Comparison of ENCODE assay signal across 12 cellular contexts in genomic region chr18:9916814-9917213, GRCh38. TPM values are rescaled to one million over a fixed set of nuclear protein-coding genes. Genes with fewer than 3 reads are reported as not detected.
DNase-seq lines count a peak whose midpoint lies in the region; ATAC-seq and TF ChIP-seq lines count a peak whose summit lies in the region.
"Had no signal": no experiment of that assay in that cellular context is flagged by ENCODE, and none has a peak within 500 bp of the region (broad histone marks: within the 10 kb centered on the region; RNA-seq: fewer than 3 reads in every experiment).

No MANE protein-coding gene starts in this region.

- H2AFZ ChIP-seq in MM.1S (ENCODE audit: low read length) (no peak overlapping the region), neural cell (ENCODE audit: low read depth, low read length) (no peak overlapping the region)

- H3K9ac ChIP-seq in MM.1S (ENCODE audit: low read length) (no peak overlapping the region), neural cell (ENCODE audit: low read length) (no peak overlapping the region)

- H3K27me3 Mint-ChIP-seq in CD4-positive, alpha-beta T cell, result no peaks in the 10 kb centered on the region

- intact Hi-C loops in CD4-positive, alpha-beta T cell (cut with DNase I, micrococcal nuclease), result loop anchor here (2.0 to 10.0 kb wide), 5 partner anchors 16 to 1302 kb away; partner anchors contain the start of genes NDUFV2 (in 2 of the 2) and PPP4R1 (in 1 of the 2)

- no peak for TF ChIP-seq RAD21 in neural cell (conservative IDR thresholded peaks at IDR 0.05)

- H3K36me3 ChIP-seq in MM.1S (replicated peaks; ENCODE audit: insufficient read depth, low read length), result no peaks in the 10 kb centered on the region
- no peaks in the 10 kb centered on the region for H3K36me3 ChIP-seq in neural cell (ENCODE audit: insufficient read depth, low read length)

- no peaks in the 10 kb centered on the region for H3K9me2 ChIP-seq in MM.1S (replicated peaks; ENCODE audit: insufficient read depth, low read length)
- H3K9me2 ChIP-seq in neural cell (ENCODE audit: insufficient read depth, low read length), result no peaks in the 10 kb centered on the region

- H3K79me2 ChIP-seq in MM.1S (ENCODE audit: low read length) (peaks cover 77% of the 10 kb centered on the region), neural cell (replicated peaks; ENCODE audit: insufficient read depth, low read length) (peaks cover 71% of the 10 kb centered on the region)

- H3K27ac ChIP-seq in CD4-positive, alpha-beta T cell (ENCODE audit: low read depth, low read length), result no peak overlapping the region
- H3K27ac ChIP-seq in MM.1S (ENCODE audit: low read length), result no peak overlapping the region
- H3K27ac ChIP-seq in coronary artery, result peak overlapping the region; percentile 73 to 99
- H3K27ac ChIP-seq in neural cell (ENCODE audit: low read length), result no peak overlapping the region

- H3K4me2 ChIP-seq in MM.1S (ENCODE audit: low read depth, low read length) (peak overlapping the region; percentile 72; the same call in 1 of the 2 replicates), neural cell (ENCODE audit: low read length) (peak overlapping the region; percentile 98)

- peaks cover 31% of the 10 kb centered on the region for H3K4me1 Mint-ChIP-seq in CD4-positive, alpha-beta T cell (ENCODE audit: low read depth)

- peaks cover 33% of the 10 kb centered on the region for H3K4me1 ChIP-seq in MM.1S (ENCODE audit: low read length)

- TF ChIP-seq CTCF in CD4-positive, alpha-beta T cell (IDR thresholded peaks at IDR 0.05), result no peak
- no peak for TF ChIP-seq CTCF in MM.1S (IDR thresholded peaks at IDR 0.05; ENCODE audit: low read length)
- TF ChIP-seq CTCF in coronary artery (IDR thresholded peaks at IDR 0.05), result no peak
- no peak for TF ChIP-seq CTCF in neural cell (IDR thresholded peaks at IDR 0.05; ENCODE audit: poor library complexity, severe bottlenecking)

- no peak overlapping the region for H3K4me3 ChIP-seq in MM.1S (ENCODE audit: low read length)
- H3K4me3 ChIP-seq in coronary artery, result peak overlapping the region; percentile 88
- H3K4me3 ChIP-seq in neural cell (ENCODE audit: low read length), result peak overlapping the region; percentile 91
- H3K4me3 ChIP-seq: lung had no signal

- POLR2A ChIA-PET in CD4-positive, alpha-beta T cell (lab: Charles Lee), result no interaction called here

- H3K36me3 Mint-ChIP-seq in CD4-positive, alpha-beta T cell (ENCODE audit: low read depth), result peaks cover 10% of the 10 kb centered on the region

- TF ChIP-seq EP300 in neural cell (conservative IDR thresholded peaks at IDR 0.05; ENCODE audit: poor library complexity, severe bottlenecking), result no peak

- H3K9me3 ChIP-seq in CD4-positive, alpha-beta T cell (ENCODE audit: control insufficient read depth, low read length), result no peaks in the 10 kb centered on the region
- H3K9me3 ChIP-seq in MM.1S (replicated peaks; ENCODE audit: insufficient read depth, low read length), result no peaks in the 10 kb centered on the region
- H3K9me3 ChIP-seq in neural cell (ENCODE audit: low read length), result no peaks in the 10 kb centered on the region

- H4K20me1 ChIP-seq in MM.1S (ENCODE audit: insufficient read depth, low read length), result peaks cover 66% of the 10 kb centered on the region
- H4K20me1 ChIP-seq in neural cell (ENCODE audit: insufficient read depth), result peaks cover 37% of the 10 kb centered on the region

- H3K4me3 Mint-ChIP-seq in CD4-positive, alpha-beta T cell, result peak overlapping the region; percentile 95

- no peaks in the 10 kb centered on the region for H3K27me3 ChIP-seq in CD4-positive, alpha-beta T cell (ENCODE audit: control insufficient read depth, insufficient read depth, low read length)
- H3K27me3 ChIP-seq in MM.1S (replicated peaks; ENCODE audit: insufficient read depth, low read length) (no peaks in the 10 kb centered on the region), neural cell (ENCODE audit: insufficient read depth, low read depth, low read length) (no peaks in the 10 kb centered on the region)

- no peaks in the 10 kb centered on the region for H3K9me3 Mint-ChIP-seq in CD4-positive, alpha-beta T cell

- H3K27ac Mint-ChIP-seq in CD4-positive, alpha-beta T cell, result no peak overlapping the region

- no peak for ATAC-seq in CD4-positive, alpha-beta T cell (ENCODE audit: poor library complexity)
- no peak for ATAC-seq in HG03025 (IDR thresholded peaks at IDR 0.05; ENCODE audit: low FRiP score, unreplicated experiment)
- no peak for ATAC-seq in HG03378 (IDR thresholded peaks at IDR 0.05; ENCODE audit: unreplicated experiment)

- no peak for DNase-seq in CD4-positive, alpha-beta T cell
- DNase-seq in MM.1S (no peak), coronary artery (ENCODE audit: low spot score) (no peak), GM19240 (ENCODE audit: insufficient read length, low spot score) (no peak), foreskin melanocyte (no peak)
- DNase-seq: amygdala had no signal

- CTCF ChIA-PET in CD4-positive, alpha-beta T cell (lab: Charles Lee), result no interaction called here

- H3F3A ChIP-seq in MM.1S (ENCODE audit: insufficient read depth, low read length) (peaks cover 9% of the 10 kb centered on the region; the same call in 1 of the 2 replicates), neural cell (ENCODE audit: insufficient read depth, low read length, poor library complexity, severe bottlenecking) (no peaks in the 10 kb centered on the region)

TF ChIP-seq in neural cell, 6 proteins besides CTCF, POLR2A, EP300 and RAD21:
- TF ChIP-seq REST (IDR thresholded peaks at IDR 0.05; ENCODE audit: borderline replicate concordance) (no peak), MXI1 (conservative IDR thresholded peaks at IDR 0.05; ENCODE audit: poor library complexity, severe bottlenecking) (no peak), SMC3 (conservative IDR thresholded peaks at IDR 0.05; ENCODE audit: poor library complexity) (no peak), EZH2 (IDR thresholded peaks at IDR 0.05; ENCODE audit: borderline replicate concordance, insufficient read depth, low read length, poor library complexity, severe bottlenecking) (no peak), TAF1 (IDR thresholded peaks at IDR 0.05; ENCODE audit: low read depth) (no peak), POLR2AphosphoS5 (IDR thresholded peaks at IDR 0.05) (no peak)
TF ChIP-seq in neural cell: peak in this region for 0.

RNA-seq across cellular contexts. Expression of gene VAPA, which starts 3.0 kb away (rescaled TPM):
- 100 to 1,000 TPM; 162 to 177 TPM for total RNA-seq in CD4-positive, alpha-beta T cell
- 236 and 317 TPM in 2 replicates for polyA plus RNA-seq in neural cell
- 284 and 388 TPM in 2 replicates for polyA minus RNA-seq in neural cell

RNA-seq across cellular contexts. Expression of gene TXNDC2, which starts 31.0 kb away (rescaled TPM):
- not detected for total RNA-seq in CD4-positive, alpha-beta T cell
- polyA plus RNA-seq in neural cell, result 0.41 TPM in 1 of 2 replicates, not detected in the other
- polyA minus RNA-seq in neural cell, result not detected in 2 replicates
- total RNA-seq: skeletal muscle tissue had no signal
- polyA plus RNA-seq: H1 had no signal

Comparison
In these comparisons a context has a peak if more than half of its experiments do, and no peak if none do; other contexts are left out.
1. H3K27ac ChIP-seq: peak in coronary artery (2 of 2); none in CD4-positive, alpha-beta T cell (single experiment), MM.1S (single experiment) and neural cell (single experiment).